Comparison of ENCODE assay signal across 14 cellular contexts in the genomic region with DNA sequence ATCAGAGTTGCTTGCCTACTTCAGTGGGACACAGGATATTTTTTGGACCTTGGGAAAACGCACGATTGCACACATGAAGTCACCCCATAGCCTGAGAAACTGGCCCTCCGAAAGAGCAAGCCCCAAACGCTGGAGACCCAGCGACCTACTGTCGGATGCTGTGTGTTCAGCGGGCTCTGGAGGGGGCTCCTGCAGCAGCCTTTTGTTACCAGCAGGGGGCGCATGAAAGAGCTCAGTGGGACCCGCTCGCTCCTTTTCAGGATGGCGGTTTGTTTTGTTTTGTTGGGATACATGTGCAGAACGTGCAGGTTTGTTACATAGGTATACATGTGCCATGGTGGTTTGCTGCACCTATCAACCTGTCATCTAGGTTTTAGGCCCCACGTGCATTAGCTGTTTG. TPM values are rescaled to one million over a fixed set of nuclear protein-coding genes. Genes with fewer than 3 reads are reported as not detected.
DNase-seq lines count a peak whose midpoint lies in the region; ATAC-seq and TF ChIP-seq lines count a peak whose summit lies in the region.
"Had no signal": no experiment of that assay in that cellular context is flagged by ENCODE, and none has a peak within 500 bp of the region (broad histone marks: within the 10 kb centered on the region; RNA-seq: fewer than 3 reads in every experiment).

No MANE protein-coding gene starts in this region.

- H3K9me3 Mint-ChIP-seq in type B pancreatic cell: no peaks in the 10 kb centered on the region
- H3K9me3 Mint-ChIP-seq in activated CD4-positive, alpha-beta memory T cell treated with anti-CD3 and anti-CD28 coated beads, Interleukin-2, amount 10 ng/mL, durations not matched to agents 7 days and 5 days: no peaks in the 10 kb centered on the region
- H3K9me3 Mint-ChIP-seq: activated naive CD4-positive, alpha-beta T cell treated with anti-CD3 and anti-CD28 coated beads, Interleukin-2, amount 50 U/mL, for 72 hours had no signal

- H3K9ac ChIP-seq in NT2/D1 (ENCODE audit: insufficient read length, low read depth): no peak overlapping the region

- TF ChIP-seq CTCF in fibroblast of mammary gland (conservative IDR thresholded peaks at IDR 0.05; ENCODE audit: control insufficient read depth, insufficient read depth, low read depth, low read length): peak; percentile 29
- peak; percentile 65 for TF ChIP-seq CTCF in type B pancreatic cell (conservative IDR thresholded peaks at IDR 0.05)

- no peaks in the 10 kb centered on the region for H3K27me3 Mint-ChIP-seq in type B pancreatic cell
- H3K27me3 Mint-ChIP-seq in activated CD4-positive, alpha-beta memory T cell treated with anti-CD3 and anti-CD28 coated beads, Interleukin-2, amount 10 ng/mL, durations not matched to agents 7 days and 5 days: no peaks in the 10 kb centered on the region

- H3K4me3 Mint-ChIP-seq in type B pancreatic cell: no peak overlapping the region
- H3K4me3 Mint-ChIP-seq in activated CD4-positive, alpha-beta memory T cell treated with anti-CD3 and anti-CD28 coated beads, Interleukin-2, amount 10 ng/mL, durations not matched to agents 7 days and 5 days: no peak overlapping the region

- no peaks in the 10 kb centered on the region for H3K4me1 ChIP-seq in NT2/D1 (ENCODE audit: insufficient read depth, insufficient read length)

- H3K36me3 ChIP-seq in NT2/D1 (ENCODE audit: insufficient read depth, insufficient read length, low read length): peaks cover 8% of the 10 kb centered on the region

- H3K27me3 ChIP-seq in NT2/D1 (ENCODE audit: insufficient read depth, insufficient read length): no peaks in the 10 kb centered on the region
- H3K27me3 ChIP-seq: suprapubic skin had no signal

- CTCF ChIA-PET in activated CD4-positive, alpha-beta memory T cell treated with anti-CD3 and anti-CD28 coated beads, Interleukin-2, amount 10 ng/mL, durations not matched to agents 7 days and 5 days (lab: Charles Lee): interaction anchor here (0.6 to 9.6 kb wide), 8 partner anchors 12 to 304 kb away, joined by 3 to 137 read pairs (median 4); no protein-coding TSS in a partner anchor

- no peak overlapping the region for H3K27ac Mint-ChIP-seq in type B pancreatic cell
- H3K27ac Mint-ChIP-seq in activated CD4-positive, alpha-beta memory T cell treated with anti-CD3 and anti-CD28 coated beads, Interleukin-2, amount 10 ng/mL, durations not matched to agents 7 days and 5 days: no peak overlapping the region
- H3K27ac Mint-ChIP-seq: activated naive CD4-positive, alpha-beta T cell treated with anti-CD3 and anti-CD28 coated beads, Interleukin-2, amount 50 U/mL, for 72 hours had no signal

- H3K36me3 Mint-ChIP-seq in type B pancreatic cell: peaks cover 9% of the 10 kb centered on the region
- no peaks in the 10 kb centered on the region for H3K36me3 Mint-ChIP-seq in activated CD4-positive, alpha-beta memory T cell treated with anti-CD3 and anti-CD28 coated beads, Interleukin-2, amount 10 ng/mL, durations not matched to agents 7 days and 5 days (ENCODE audit: low read depth)

- DNase-seq in stimulated activated CD4-positive, alpha-beta T cell treated with anti-CD3 and anti-CD28 coated beads, Interleukin-15, amount 100 ng/mL, for 24 hours: peak; percentile 19
- no peak for DNase-seq in stimulated activated CD4-positive, alpha-beta T cell treated with anti-CD3 and anti-CD28 coated beads, Interleukin-2, amount 100 ng/mL, for 48 hours
- DNase-seq in NT2/D1 (ENCODE audit: low read depth, low spot score) (peak; percentile 15), fibroblast of mammary gland (ENCODE audit: low read depth) (no peak), type B pancreatic cell (ENCODE audit: extremely low spot score, unreplicated experiment) (no peak), AG08396 (ENCODE audit: low spot score) (no peak)
- DNase-seq in activated CD4-positive, alpha-beta memory T cell treated with anti-CD3 and anti-CD28 coated beads, Interleukin-2, amount 10 ng/mL, durations not matched to agents 7 days and 5 days: no peak
- DNase-seq: activated CD4-positive, CD25-positive, alpha-beta regulatory T cell treated with anti-CD3 and anti-CD28 coated beads, Interleukin-2, amount 50 U/mL, for 72 hours; DMS153; NCI-H2107; stimulated activated CD4-positive, alpha-beta T cell treated with anti-CD3 and anti-CD28 coated beads, Interleukin-4, amount 100 ng/mL, for 1 hour had no signal

- no peak overlapping the region for H3K4me3 ChIP-seq in NT2/D1 (ENCODE audit: insufficient read length, low read depth)
- H3K4me3 ChIP-seq in fibroblast of mammary gland (ENCODE audit: control insufficient read depth, low read depth, low read length): no peak overlapping the region
- H3K4me3 ChIP-seq: suprapubic skin had no signal

- no peak for ATAC-seq in HG02610 (IDR thresholded peaks at IDR 0.05; ENCODE audit: unreplicated experiment)
- ATAC-seq: activated naive CD4-positive, alpha-beta T cell treated with anti-CD3 and anti-CD28 coated beads, Interleukin-2, amount 50 U/mL, for 72 hours had no signal

- no peaks in the 10 kb centered on the region for H3K4me1 Mint-ChIP-seq in type B pancreatic cell (ENCODE audit: unreplicated experiment)
- peaks cover 3% of the 10 kb centered on the region for H3K4me1 Mint-ChIP-seq in activated CD4-positive, alpha-beta memory T cell treated with anti-CD3 and anti-CD28 coated beads, Interleukin-2, amount 10 ng/mL, durations not matched to agents 7 days and 5 days

- no peaks in the 10 kb centered on the region for H3K9me3 ChIP-seq in NT2/D1 (ENCODE audit: insufficient read depth, low read length)
- H3K9me3 ChIP-seq: suprapubic skin had no signal

- POLR2A ChIA-PET in activated CD4-positive, alpha-beta memory T cell treated with anti-CD3 and anti-CD28 coated beads, Interleukin-2, amount 10 ng/mL, durations not matched to agents 7 days and 5 days (lab: Charles Lee): no interaction called here

RNA-seq across cellular contexts. Expression of a gene that starts 28.4 kb away (rescaled TPM):
- total RNA-seq in type B pancreatic cell (ENCODE audit: low replicate concordance): 2.4 and 11.2 TPM in 2 replicates
- total RNA-seq in activated CD4-positive, alpha-beta memory T cell treated with anti-CD3 and anti-CD28 coated beads, Interleukin-2, amount 10 ng/mL, durations not matched to agents 7 days and 5 days: 1 to 10 TPM; 2.5 to 3.0 TPM

Comparison
In these comparisons a context has a peak if more than half of its experiments do, and no peak if none do; other contexts are left out.
1. DNase-seq: peak in stimulated activated CD4-positive, alpha-beta T cell treated with anti-CD3 and anti-CD28 coated beads, Interleukin-15, amount 100 ng/mL, for 24 hours (single experiment) and NT2/D1 (single experiment); none in stimulated activated CD4-positive, alpha-beta T cell treated with anti-CD3 and anti-CD28 coated beads, Interleukin-2, amount 100 ng/mL, for 48 hours (0 of 2), fibroblast of mammary gland (single experiment), type B pancreatic cell (single experiment), activated CD4-positive, alpha-beta memory T cell treated with anti-CD3 and anti-CD28 coated beads, Interleukin-2, amount 10 ng/mL, durations not matched to agents 7 days and 5 days (single experiment) and AG08396 (single experiment).